ENCODE assay signal across 1 cellular context in genomic region chr5:10401499-10401898, GRCh38.
TF ChIP-seq lines count a peak whose summit lies in the region.

No MANE protein-coding gene starts in this region.

TF ChIP-seq in GM12878, 131 proteins besides CTCF, POLR2A, EP300 and RAD21:
- peak; percentile 54; the same call in 1 of the 2 replicates for TF ChIP-seq TCF12 (IDR thresholded peaks at IDR 0.05; ENCODE audit: low read depth, low read length)
- TF ChIP-seq SMAD5 (IDR thresholded peaks at IDR 0.05; ENCODE audit: low read depth) = no peak
- TF ChIP-seq RUNX3 (IDR thresholded peaks at IDR 0.05; ENCODE audit: low read length) = peak; percentile 51
- TF ChIP-seq ETV6 (conservative IDR thresholded peaks at IDR 0.05 in 1 of 2, IDR thresholded peaks at IDR 0.05 in 1 of 2; ENCODE audit: borderline replicate concordance in 1 of 2, low read depth in 1 of 2) = no peak
- no peak for TF ChIP-seq SRF (IDR thresholded peaks at IDR 0.05; ENCODE audit: low read depth in 2 of 2, low read length in 2 of 2)
- no peak for TF ChIP-seq ATF2 (IDR thresholded peaks at IDR 0.05; ENCODE audit: low read length)
- TF ChIP-seq MYB (IDR thresholded peaks at IDR 0.05; ENCODE audit: borderline replicate concordance, low read depth, low read length) = no peak
- TF ChIP-seq SUZ12 (IDR thresholded peaks at IDR 0.05; ENCODE audit: unreplicated experiment) = no peak
TF ChIP-seq in GM12878: peak in this region for 2.
